23 cellular contexts compared by ENCODE assay signal in genomic region chr11:72135891-72136676, GRCh38. TPM values are rescaled to one million over a fixed set of nuclear protein-coding genes. Genes with fewer than 3 reads are reported as not detected.
DNase-seq lines count a peak whose midpoint lies in the region; ATAC-seq lines count a peak whose summit lies in the region.
"Had no signal": no experiment of that assay in that cellular context is flagged by ENCODE, and none has a peak within 500 bp of the region (broad histone marks: within the 10 kb centered on the region; RNA-seq: fewer than 3 reads in every experiment).

No MANE protein-coding gene starts in this region.

- H3K4me3 ChIP-seq in mononuclear cell (ENCODE audit: low read length) = peak overlapping the region; percentile 37
- H3K4me3 ChIP-seq: breast epithelium, GM23248, SK-N-MC had no signal

- H3K36me3 Mint-ChIP-seq in stimulated activated effector memory CD8-positive, alpha-beta T cell treated with anti-CD3 and anti-CD28 coated beads, Interleukin-12 subunit alpha, Interleukin-12 subunit beta, amount 100 ng/mL, for 72 hours = no peaks in the 10 kb centered on the region
- H3K36me3 Mint-ChIP-seq: activated naive CD8-positive, alpha-beta T cell had no signal

- H3K4me3 Mint-ChIP-seq in stimulated activated effector memory CD8-positive, alpha-beta T cell treated with anti-CD3 and anti-CD28 coated beads, Interleukin-12 subunit alpha, Interleukin-12 subunit beta, amount 100 ng/mL, for 72 hours = no peak overlapping the region
- H3K4me3 Mint-ChIP-seq: activated naive CD8-positive, alpha-beta T cell had no signal

- peaks cover 90% of the 10 kb centered on the region for H3K4me1 ChIP-seq in mononuclear cell (ENCODE audit: insufficient read depth, low read length)
- H3K4me1 ChIP-seq: breast epithelium had no signal

- peak; percentile 78 for DNase-seq in EH (ENCODE audit: low read depth)
- peak; percentile 21 for DNase-seq in astrocyte of the hippocampus (ENCODE audit: low read depth, low spot score)
- no peak for DNase-seq in activated naive CD4-positive, alpha-beta T cell treated with Interleukin-2 at 50 U/mL for 16 hours
- DNase-seq in stimulated activated effector memory CD8-positive, alpha-beta T cell treated with anti-CD3 and anti-CD28 coated beads, Interleukin-12 subunit alpha, Interleukin-12 subunit beta, amount 100 ng/mL, for 72 hours (ENCODE audit: low spot score in 2 of 2) = no peak
- DNase-seq: activated CD4-positive, alpha-beta T cell treated with anti-CD3 and anti-CD28 coated beads, Interleukin-2, amount 50 U/mL, for 4 hours; activated T-cell treated with anti-CD3 and anti-CD28 coated beads, Interleukin-2, amount 50 U/mL, for 48 hours; foreskin melanocyte; GM23248; Kasumi-1; left cardiac atrium; NCI-H1048; NCI-H2081 treated with DMSO at 0.1 percent for 48 hours; NK-92 treated with Interleukin-12 subunit alpha and Interleukin-12 subunit beta, amount 100 ng/mL, for 24 hours had no signal

- H3K27ac Mint-ChIP-seq in stimulated activated effector memory CD8-positive, alpha-beta T cell treated with anti-CD3 and anti-CD28 coated beads, Interleukin-12 subunit alpha, Interleukin-12 subunit beta, amount 100 ng/mL, for 72 hours = no peak overlapping the region
- H3K27ac Mint-ChIP-seq: activated naive CD8-positive, alpha-beta T cell had no signal

- ATAC-seq in stimulated activated effector memory CD8-positive, alpha-beta T cell treated with anti-CD3 and anti-CD28 coated beads, Interleukin-12 subunit alpha, Interleukin-12 subunit beta, amount 100 ng/mL, for 72 hours = no peak
- ATAC-seq in HG03342 (IDR thresholded peaks at IDR 0.05; ENCODE audit: unreplicated experiment) = no peak

- H3K9me3 Mint-ChIP-seq in stimulated activated effector memory CD8-positive, alpha-beta T cell treated with anti-CD3 and anti-CD28 coated beads, Interleukin-12 subunit alpha, Interleukin-12 subunit beta, amount 100 ng/mL, for 72 hours = no peaks in the 10 kb centered on the region

- no peaks in the 10 kb centered on the region for H3K27me3 ChIP-seq in mononuclear cell (ENCODE audit: insufficient read depth, low read length)
- H3K27me3 ChIP-seq: breast epithelium had no signal

- peaks cover 27% of the 10 kb centered on the region for H3K4me1 Mint-ChIP-seq in stimulated activated effector memory CD8-positive, alpha-beta T cell treated with anti-CD3 and anti-CD28 coated beads, Interleukin-12 subunit alpha, Interleukin-12 subunit beta, amount 100 ng/mL, for 72 hours

- H3K9me3 ChIP-seq in mononuclear cell (ENCODE audit: low read depth, low read length) = no peaks in the 10 kb centered on the region
- H3K9me3 ChIP-seq: breast epithelium had no signal

RNA-seq across cellular contexts. Expression of gene FOLR3, which starts 0.6 kb away (rescaled TPM):
- 1.3 TPM for total RNA-seq in mononuclear cell
- total RNA-seq: HT-29; NCI-H460; pulmonary artery endothelial cell; T-helper 2 cell treated with Interferon-gamma antibody and Interleukin-4, amounts not matched to agents 100 ng/mL and 5 ng/mL, for 36 hours had no signal

RNA-seq across cellular contexts. Expression of gene ANAPC15, which starts 23.6 kb away (rescaled TPM):
- 30.2 TPM for total RNA-seq in mononuclear cell

RNA-seq across cellular contexts. Expression of gene TOMT, which starts 30.4 kb away (rescaled TPM):
- not detected for total RNA-seq in mononuclear cell
- total RNA-seq: breast epithelium, GM23248, left cardiac atrium, NCI-H460, pulmonary artery endothelial cell, subcutaneous adipose tissue had no signal

RNA-seq across cellular contexts. Expression of gene LAMTOR1, which starts 33.0 kb away (rescaled TPM):
- total RNA-seq in mononuclear cell = 88.5 TPM

RNA-seq across cellular contexts. Expression of gene LRRC51, which starts 55.4 kb away (rescaled TPM):
- total RNA-seq in mononuclear cell = 0.63 TPM

Comparison
In these comparisons a context has a peak if more than half of its experiments do, and no peak if none do; other contexts are left out.
1. DNase-seq: peak in EH (single experiment) and astrocyte of the hippocampus (single experiment); none in activated naive CD4-positive, alpha-beta T cell treated with Interleukin-2 at 50 U/mL for 16 hours (single experiment) and stimulated activated effector memory CD8-positive, alpha-beta T cell treated with anti-CD3 and anti-CD28 coated beads, Interleukin-12 subunit alpha, Interleukin-12 subunit beta, amount 100 ng/mL, for 72 hours (0 of 2).